Comparison of ENCODE assay signal across 8 cellular contexts in the genomic region with DNA sequence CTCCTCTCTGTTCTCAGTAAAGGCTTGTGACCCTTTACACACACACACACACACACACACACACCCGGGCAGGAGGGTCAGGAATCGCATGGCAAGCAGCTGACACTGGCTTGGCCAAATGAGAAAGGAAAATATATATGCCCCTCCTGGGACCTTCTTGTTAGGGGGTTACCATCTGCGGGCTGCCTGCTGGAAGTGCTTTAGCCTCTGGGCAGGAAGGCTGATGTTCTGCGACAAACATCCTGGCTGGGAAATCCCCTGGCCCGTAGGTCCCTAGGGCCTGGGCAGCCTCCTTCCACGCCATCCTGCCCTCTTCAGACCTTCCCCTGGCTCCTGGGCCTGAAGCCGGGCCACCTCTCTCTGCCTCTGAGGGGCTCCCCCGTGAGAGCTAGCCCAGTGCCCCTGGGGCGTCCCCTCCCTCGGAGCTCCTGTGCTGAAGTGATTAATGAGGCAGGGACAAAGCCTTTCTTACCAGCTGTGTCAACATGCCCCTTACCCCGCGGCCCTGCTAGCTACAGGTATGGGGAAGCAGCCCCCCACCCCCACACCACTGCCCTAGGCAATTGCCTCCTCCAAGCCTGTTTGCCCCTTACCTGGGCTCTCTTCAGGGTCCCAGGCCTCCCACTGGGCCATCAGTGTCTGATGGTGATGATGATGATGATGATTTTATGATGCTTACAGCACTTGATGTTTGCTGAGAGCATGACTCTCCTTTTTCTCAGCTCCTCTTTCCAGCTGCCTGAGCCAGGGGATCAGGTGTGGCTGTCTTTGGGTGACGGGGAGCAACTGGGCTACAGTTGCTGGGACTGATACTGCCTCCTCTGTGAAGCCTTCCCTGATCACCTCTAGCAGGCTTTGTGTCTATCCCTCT. TPM values are rescaled to one million over a fixed set of nuclear protein-coding genes. Genes with fewer than 3 reads are reported as not detected.
DNase-seq lines count a peak whose midpoint lies in the region; ATAC-seq and TF ChIP-seq lines count a peak whose summit lies in the region.

No MANE protein-coding gene starts in this region.

- H3K27ac Mint-ChIP-seq in osteocyte (ENCODE audit: unreplicated experiment), result peak overlapping the region; percentile 17

- no peak for TF ChIP-seq CTCF in osteocyte (IDR thresholded peaks at IDR 0.05)

- ATAC-seq in HG02798 (IDR thresholded peaks at IDR 0.05; ENCODE audit: poor library complexity, unreplicated experiment) (peak; percentile 59), SK-N-SH treated with all-trans-retinoic acid at 6 μM for 48 hours (peak; percentile 43)

- H3K36me3 Mint-ChIP-seq in osteocyte (ENCODE audit: unreplicated experiment), result no peaks in the 10 kb centered on the region

- H3K9me3 Mint-ChIP-seq in osteocyte (ENCODE audit: unreplicated experiment), result no peaks in the 10 kb centered on the region

- TF ChIP-seq POLR2A in erythroblast (IDR thresholded peaks at IDR 0.05; ENCODE audit: low read length), result no peak

- H3K27me3 Mint-ChIP-seq in osteocyte (ENCODE audit: unreplicated experiment), result peaks cover 16% of the 10 kb centered on the region

- H3K4me1 Mint-ChIP-seq in osteocyte (ENCODE audit: unreplicated experiment), result peaks cover 36% of the 10 kb centered on the region

- H3K4me3 Mint-ChIP-seq in osteocyte (ENCODE audit: unreplicated experiment), result no peak overlapping the region

- peak; percentile 40 for DNase-seq in GM04504 (ENCODE audit: low read depth)
- peak; percentile 84 for DNase-seq in dermis blood vessel endothelial cell
- DNase-seq in osteocyte (ENCODE audit: extremely low spot score, unreplicated experiment), result no peak
- DNase-seq in NCI-H187 (lab: John Stamatoyannopoulos, UW), result no peak
- no peak for DNase-seq in OCI-M2 (lab: John Stamatoyannopoulos, UW; ENCODE audit: unreplicated experiment)
- no peak for DNase-seq in erythroblast (lab: John Stamatoyannopoulos, UW)

TF ChIP-seq in SK-N-SH treated with all-trans-retinoic acid at 6 μM for 48 hours, 23 proteins besides CTCF, POLR2A, EP300 and RAD21:
- no peak for TF ChIP-seq BACH2 (CRISPR knock-in tag; IDR thresholded peaks at IDR 0.05; ENCODE audit: borderline replicate concordance)
- no peak for TF ChIP-seq PPARA (CRISPR knock-in tag; IDR thresholded peaks at IDR 0.05; ENCODE audit: borderline replicate concordance)
- no peak for TF ChIP-seq ZFP3 (CRISPR knock-in tag; IDR thresholded peaks at IDR 0.05)
- TF ChIP-seq, protein P1, sequence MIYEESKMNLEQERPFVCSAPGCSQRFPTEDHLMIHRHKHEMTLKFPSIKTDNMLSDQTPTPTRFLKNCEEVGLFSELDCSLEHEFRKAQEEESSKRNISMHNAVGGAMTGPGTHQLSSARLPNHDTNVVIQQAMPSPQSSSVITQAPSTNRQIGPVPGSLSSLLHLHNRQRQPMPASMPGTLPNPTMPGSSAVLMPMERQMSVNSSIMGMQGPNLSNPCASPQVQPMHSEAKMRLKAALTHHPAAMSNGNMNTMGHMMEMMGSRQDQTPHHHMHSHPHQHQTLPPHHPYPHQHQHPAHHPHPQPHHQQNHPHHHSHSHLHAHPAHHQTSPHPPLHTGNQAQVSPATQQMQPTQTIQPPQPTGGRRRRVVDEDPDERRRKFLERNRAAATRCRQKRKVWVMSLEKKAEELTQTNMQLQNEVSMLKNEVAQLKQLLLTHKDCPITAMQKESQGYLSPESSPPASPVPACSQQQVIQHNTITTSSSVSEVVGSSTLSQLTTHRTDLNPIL (CRISPR knock-in tag; IDR thresholded peaks at IDR 0.05; ENCODE audit: low read depth), result no peak
- TF ChIP-seq, protein P2, sequence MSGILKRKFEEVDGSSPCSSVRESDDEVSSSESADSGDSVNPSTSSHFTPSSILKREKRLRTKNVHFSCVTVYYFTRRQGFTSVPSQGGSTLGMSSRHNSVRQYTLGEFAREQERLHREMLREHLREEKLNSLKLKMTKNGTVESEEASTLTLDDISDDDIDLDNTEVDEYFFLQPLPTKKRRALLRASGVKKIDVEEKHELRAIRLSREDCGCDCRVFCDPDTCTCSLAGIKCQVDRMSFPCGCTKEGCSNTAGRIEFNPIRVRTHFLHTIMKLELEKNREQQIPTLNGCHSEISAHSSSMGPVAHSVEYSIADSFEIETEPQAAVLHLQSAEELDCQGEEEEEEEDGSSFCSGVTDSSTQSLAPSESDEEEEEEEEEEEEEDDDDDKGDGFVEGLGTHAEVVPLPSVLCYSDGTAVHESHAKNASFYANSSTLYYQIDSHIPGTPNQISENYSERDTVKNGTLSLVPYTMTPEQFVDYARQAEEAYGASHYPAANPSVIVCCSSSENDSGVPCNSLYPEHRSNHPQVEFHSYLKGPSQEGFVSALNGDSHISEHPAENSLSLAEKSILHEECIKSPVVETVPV (CRISPR knock-in tag; IDR thresholded peaks at IDR 0.05), result no peak
TF ChIP-seq in SK-N-SH treated with all-trans-retinoic acid at 6 μM for 48 hours: peak in this region for 0.

RNA-seq across cellular contexts. Expression of a gene that starts 32.8 kb away (rescaled TPM):
- total RNA-seq in dermis blood vessel endothelial cell (3.2 and 13.5 TPM in 2 replicates), osteocyte (5.9 and 6.5 TPM in 2 replicates)

Comparison
In these comparisons a context has a peak if more than half of its experiments do, and no peak if none do; other contexts are left out.
1. DNase-seq: peak in GM04504 (single experiment) and dermis blood vessel endothelial cell (single experiment); none in osteocyte (single experiment), NCI-H187 (0 of 2), OCI-M2 (single experiment) and erythroblast (0 of 2).